Comparison of ENCODE assay signal across 27 cellular contexts in the genomic region with DNA sequence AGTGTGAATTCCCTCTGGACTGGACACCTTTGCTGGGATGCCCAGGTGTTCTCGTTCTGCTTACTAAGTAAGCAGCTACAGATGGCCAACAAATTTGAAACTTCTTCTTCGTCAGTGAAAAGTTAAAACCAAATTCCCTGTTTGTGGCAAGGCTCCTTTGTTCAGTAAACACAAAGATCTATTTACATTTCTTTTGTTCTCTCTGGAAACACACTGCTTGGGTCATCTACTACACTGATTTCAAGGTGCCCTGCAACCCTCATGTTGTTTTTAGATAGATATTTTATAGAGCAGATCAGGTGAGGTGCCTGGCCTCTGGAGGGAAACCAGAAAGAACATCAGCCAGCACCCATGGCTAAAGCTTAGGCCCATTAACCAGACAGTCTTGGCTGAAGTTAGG.
DNase-seq lines count a peak whose midpoint lies in the region; ATAC-seq, FAIRE-seq and TF ChIP-seq lines count a peak whose summit lies in the region.
"Had no signal": no experiment of that assay in that cellular context is flagged by ENCODE, and none has a peak within 500 bp of the region (broad histone marks: within the 10 kb centered on the region; RNA-seq: fewer than 3 reads in every experiment).

No MANE protein-coding gene starts in this region.

- dilution Hi-C loops in keratinocyte (cut with MboI; ENCODE audit: extremely low pct_ligation_motif_present, low sequenced_read_pairs) = no loop called here

- H3K9me3 Mint-ChIP-seq in mesothelial cell of epicardium = no peaks in the 10 kb centered on the region
- H3K9me3 Mint-ChIP-seq: activated naive CD4-positive, alpha-beta T cell treated with anti-CD3 and anti-CD28 coated beads for 36 hours; natural killer cell treated with Interleukin-12 subunit alpha and Interleukin-12 subunit beta and Interleukin-15 and Interleukin-18, amount 100 ng/mL, for 72 hours; stimulated activated effector memory CD8-positive, alpha-beta T cell treated with anti-CD3 and anti-CD28 coated beads, Interleukin-12 subunit alpha, Interleukin-12 subunit beta, amount 100 ng/mL, for 72 hours had no signal

- H3K9ac ChIP-seq in keratinocyte (ENCODE audit: control insufficient read depth, extremely low read depth, insufficient read depth, low read length) = no peak overlapping the region
- no peak overlapping the region for H3K9ac ChIP-seq in SK-N-SH

- no peaks in the 10 kb centered on the region for H3K27me3 Mint-ChIP-seq in mesothelial cell of epicardium (ENCODE audit: low read depth)

- H3K79me2 ChIP-seq in keratinocyte (ENCODE audit: control insufficient read depth, insufficient read depth, low read length) (no peaks in the 10 kb centered on the region), SK-N-SH (ENCODE audit: insufficient read depth) (no peaks in the 10 kb centered on the region), hepatocyte (peaks cover 4% of the 10 kb centered on the region)

- no peak overlapping the region for H3K4me3 Mint-ChIP-seq in mesothelial cell of epicardium
- H3K4me3 Mint-ChIP-seq: activated CD8-positive, alpha-beta T cell treated with anti-CD3 and anti-CD28 coated beads, Interleukin-2, amount 10 ng/mL, durations not matched to agents 7 days and 5 days; activated naive CD4-positive, alpha-beta T cell treated with anti-CD3 and anti-CD28 coated beads for 36 hours; natural killer cell treated with Interleukin-12 subunit alpha and Interleukin-12 subunit beta and Interleukin-15 and Interleukin-18, amount 100 ng/mL, for 72 hours; stimulated activated effector memory CD8-positive, alpha-beta T cell treated with anti-CD3 and anti-CD28 coated beads, Interleukin-12 subunit alpha, Interleukin-12 subunit beta, amount 100 ng/mL, for 72 hours had no signal

- POLR2A ChIA-PET in Panc1 (lab: Charles Lee) (no interaction called here), SK-N-SH (lab: Yijun Ruan, JAX) (no interaction called here)

- CTCF ChIA-PET in Panc1 (lab: Charles Lee) = no interaction called here
- CTCF ChIA-PET in SK-N-SH (lab: Yijun Ruan, JAX) = interaction anchor here (1.4 kb wide), 1 partner anchor 93 kb away, joined by 5 read pairs; no protein-coding TSS in a partner anchor

- TF ChIP-seq CTCF in left ventricle myocardium inferior (IDR thresholded peaks at IDR 0.05; ENCODE audit: borderline replicate concordance) (no peak), Panc1 (IDR thresholded peaks at IDR 0.05) (no peak), keratinocyte (optimal IDR thresholded peaks at IDR 0.05 in 1 of 3, IDR thresholded peaks at IDR 0.05 in 1 of 3, conservative IDR thresholded peaks at IDR 0.05 in 1 of 3; ENCODE audit: extremely low read depth in 1 of 3, insufficient read depth in 2 of 3, low read length in 3 of 3) (no peak), SK-N-SH (IDR thresholded peaks at IDR 0.05) (no peak), mesothelial cell of epicardium (IDR thresholded peaks at IDR 0.05; ENCODE audit: unreplicated experiment) (no peak), hepatocyte (IDR thresholded peaks at IDR 0.05; ENCODE audit: poor library complexity) (no peak)

- peaks cover 15% of the 10 kb centered on the region for H3F3A ChIP-seq in SK-N-SH (replicated peaks; ENCODE audit: insufficient read depth)

- H3K36me3 Mint-ChIP-seq in mesothelial cell of epicardium = peaks cover 9% of the 10 kb centered on the region
- H3K36me3 Mint-ChIP-seq: natural killer cell treated with Interleukin-12 subunit alpha and Interleukin-12 subunit beta and Interleukin-15 and Interleukin-18, amount 100 ng/mL, for 72 hours; stimulated activated effector memory CD8-positive, alpha-beta T cell treated with anti-CD3 and anti-CD28 coated beads, Interleukin-12 subunit alpha, Interleukin-12 subunit beta, amount 100 ng/mL, for 72 hours had no signal

- intact Hi-C loops in left ventricle myocardium inferior (cut with micrococcal nuclease) (no loop called here), cardiac septum (cut with DNase I) (no loop called here), Panc1 (cut with micrococcal nuclease; ENCODE audit: unreplicated experiment) (no loop called here)

- H3K36me3 ChIP-seq in left ventricle myocardium inferior = no peaks in the 10 kb centered on the region
- H3K36me3 ChIP-seq in Panc1 (ENCODE audit: control insufficient read depth, insufficient read depth, low read length) = no peaks in the 10 kb centered on the region
- no peaks in the 10 kb centered on the region for H3K36me3 ChIP-seq in keratinocyte (ENCODE audit: control insufficient read depth in 2 of 2, extremely low read depth in 1 of 2, insufficient read depth in 2 of 2, low read length in 2 of 2)
- peaks cover 0 to 4% of the 10 kb centered on the region in 2 experiments for H3K36me3 ChIP-seq in SK-N-SH (replicated peaks in 1 of 2; ENCODE audit: control insufficient read depth in 1 of 2, insufficient read depth in 2 of 2, low read length in 1 of 2)
- H3K36me3 ChIP-seq in hepatocyte (replicated peaks; ENCODE audit: insufficient read depth, low read depth) = no peaks in the 10 kb centered on the region
- H3K36me3 ChIP-seq: upper lobe of left lung had no signal

- no peak for TF ChIP-seq RAD21 in SK-N-SH (IDR thresholded peaks at IDR 0.05; ENCODE audit: low read length)

- in situ Hi-C loops in Panc1 (cut with HindIII; ENCODE audit: low pct_unique_long_range_greater_than_20kb, low sequenced_read_pairs) = no loop called here

- ATAC-seq in Panc1 (peak; percentile 50; the same call in 1 of the 2 replicates), GM21528 (IDR thresholded peaks at IDR 0.05; ENCODE audit: low FRiP score, unreplicated experiment) (no peak)
- ATAC-seq: activated CD8-positive, alpha-beta T cell treated with anti-CD3 and anti-CD28 coated beads, Interleukin-2, amount 10 ng/mL, durations not matched to agents 7 days and 5 days; esophagus mucosa; natural killer cell treated with Interleukin-12 subunit alpha and Interleukin-12 subunit beta and Interleukin-15 and Interleukin-18, amount 100 ng/mL, for 72 hours had no signal

- no peak overlapping the region for H3K4me3 ChIP-seq in left ventricle myocardium inferior
- no peak overlapping the region for H3K4me3 ChIP-seq in Panc1 (ENCODE audit: low read depth in 2 of 2, low read length in 2 of 2)
- H3K4me3 ChIP-seq in keratinocyte (ENCODE audit: control insufficient read depth in 2 of 3, extremely low read depth in 1 of 3, insufficient read depth in 2 of 3, low read depth in 1 of 3, low read length in 3 of 3) = no peak overlapping the region
- H3K4me3 ChIP-seq in SK-N-SH (ENCODE audit: low read depth in 2 of 2, low read length in 1 of 2) = no peak overlapping the region
- H3K4me3 ChIP-seq in hepatocyte = no peak overlapping the region
- H3K4me3 ChIP-seq: upper lobe of left lung had no signal

- H3K27ac ChIP-seq in left ventricle myocardium inferior (replicated peaks) (peak overlapping the region; percentile 5), Panc1 (ENCODE audit: low read length) (no peak overlapping the region), keratinocyte (ENCODE audit: control insufficient read depth, insufficient read depth, low read length) (no peak overlapping the region), SK-N-SH (ENCODE audit: low read depth in 2 of 2, low read length in 1 of 2) (no peak overlapping the region; a peak in 1 of 4 replicates), hepatocyte (no peak overlapping the region)
- H3K27ac ChIP-seq: upper lobe of left lung had no signal

- no peak for TF ChIP-seq EP300 in SK-N-SH (IDR thresholded peaks at IDR 0.05; ENCODE audit: borderline replicate concordance in 1 of 2, low read depth in 1 of 2, low read length in 1 of 2)

- H3K9me1 ChIP-seq in keratinocyte (ENCODE audit: control insufficient read depth, extremely low read depth, insufficient read depth, low read length) = no peaks in the 10 kb centered on the region

- FAIRE-seq in keratinocyte (lab: Jason Lieb, UNC) = peak; percentile 66
- FAIRE-seq: A204.1, H54, RCC 7860 had no signal

- no peaks in the 10 kb centered on the region for H3K27me3 ChIP-seq in left ventricle myocardium inferior (ENCODE audit: low read depth)
- H3K27me3 ChIP-seq in Panc1 (ENCODE audit: control insufficient read depth, insufficient read depth, low read length) = no peaks in the 10 kb centered on the region
- H3K27me3 ChIP-seq in keratinocyte (ENCODE audit: control insufficient read depth, extremely low read depth, insufficient read depth, low read length) = no peaks in the 10 kb centered on the region
- no peaks in the 10 kb centered on the region for H3K27me3 ChIP-seq in SK-N-SH (ENCODE audit: insufficient read depth)
- H3K27me3 ChIP-seq in hepatocyte = no peaks in the 10 kb centered on the region
- H3K27me3 ChIP-seq: upper lobe of left lung had no signal

- BruUV-seq in Panc1 (replicated peaks; lab: Mats Ljungman, UMichigan) = no TSS peak

- DNase-seq in left ventricle myocardium inferior (no peak), cardiac septum (ENCODE audit: low spot score) (no peak), Panc1 (ENCODE audit: low read depth, low spot score) (no peak), keratinocyte (ENCODE audit: low read depth, low spot score) (no peak), SK-N-SH (no peak), mesothelial cell of epicardium (ENCODE audit: low spot score in 2 of 2, unreplicated experiment in 2 of 2) (no peak), hepatocyte (ENCODE audit: low spot score) (no peak)
- DNase-seq: activated CD4-positive, alpha-beta T cell treated with anti-CD3 and anti-CD28 coated beads for 4 hours; activated CD8-positive, alpha-beta T cell treated with anti-CD3 and anti-CD28 coated beads, Interleukin-2, amount 10 ng/mL, durations not matched to agents 7 days and 5 days; activated naive CD4-positive, alpha-beta T cell treated with anti-CD3 and anti-CD28 coated beads for 36 hours; foreskin fibroblast; head of caudate nucleus; NCI-H1436 treated with DMSO at 0.1 percent for 48 hours; NCI-H2171 treated with DMSO at 0.1 percent for 48 hours; NCI-H526; SIG-M5; stimulated activated CD4-positive, alpha-beta T cell treated with anti-CD3 and anti-CD28 coated beads, Interleukin-15, amount 100 ng/mL, for 24 hours; SW 1271; T-helper 9 cell; upper lobe of left lung had no signal

- H3K4me1 ChIP-seq in left ventricle myocardium inferior (peaks cover 48% of the 10 kb centered on the region), Panc1 (ENCODE audit: control insufficient read depth, insufficient read depth, low read length) (no peaks in the 10 kb centered on the region; the same call in 1 of the 2 replicates), keratinocyte (ENCODE audit: control insufficient read depth, extremely low read depth, insufficient read depth, low read length) (peaks cover 33% of the 10 kb centered on the region), SK-N-SH (ENCODE audit: control insufficient read depth in 1 of 2, insufficient read depth in 2 of 2, low read depth in 1 of 2, low read length in 1 of 2) (peaks cover 29 to 30% of the 10 kb centered on the region in 2 experiments), hepatocyte (ENCODE audit: insufficient read depth) (peaks cover 15% of the 10 kb centered on the region)

- H3K9me3 ChIP-seq in left ventricle myocardium inferior (replicated peaks) (no peaks in the 10 kb centered on the region), Panc1 (ENCODE audit: control insufficient read depth, insufficient read depth, low read depth, low read length) (no peaks in the 10 kb centered on the region), keratinocyte (ENCODE audit: control insufficient read depth, low read depth, low read length) (no peaks in the 10 kb centered on the region), SK-N-SH (no peaks in the 10 kb centered on the region), hepatocyte (ENCODE audit: low read depth) (no peaks in the 10 kb centered on the region)
- H3K9me3 ChIP-seq: upper lobe of left lung had no signal

- H4K20me1 ChIP-seq in keratinocyte (ENCODE audit: control insufficient read depth, extremely low read depth, insufficient read depth, low read length) = no peaks in the 10 kb centered on the region
- H4K20me1 ChIP-seq in SK-N-SH (ENCODE audit: insufficient read depth) = no peaks in the 10 kb centered on the region
- H4K20me1 ChIP-seq in hepatocyte (ENCODE audit: insufficient read depth, poor library complexity, severe bottlenecking) = no peaks in the 10 kb centered on the region

- H3K9me2 ChIP-seq in SK-N-SH (no peaks in the 10 kb centered on the region), hepatocyte (replicated peaks; ENCODE audit: insufficient read depth) (no peaks in the 10 kb centered on the region)

- no peak overlapping the region for H2AFZ ChIP-seq in keratinocyte (ENCODE audit: control insufficient read depth, low read length)
- H2AFZ ChIP-seq in SK-N-SH (ENCODE audit: low read depth) = no peak overlapping the region
- no peak overlapping the region for H2AFZ ChIP-seq in hepatocyte

- H3K4me2 ChIP-seq in keratinocyte (ENCODE audit: control insufficient read depth, extremely low read depth, insufficient read depth, low read depth, low read length) = no peak overlapping the region
- H3K4me2 ChIP-seq in SK-N-SH = no peak overlapping the region
- no peak overlapping the region for H3K4me2 ChIP-seq in hepatocyte

- no peak overlapping the region for H3K27ac Mint-ChIP-seq in mesothelial cell of epicardium
- H3K27ac Mint-ChIP-seq: activated CD8-positive, alpha-beta T cell treated with anti-CD3 and anti-CD28 coated beads, Interleukin-2, amount 10 ng/mL, durations not matched to agents 7 days and 5 days; activated naive CD4-positive, alpha-beta T cell treated with anti-CD3 and anti-CD28 coated beads for 36 hours; natural killer cell treated with Interleukin-12 subunit alpha and Interleukin-12 subunit beta and Interleukin-15 and Interleukin-18, amount 100 ng/mL, for 72 hours; stimulated activated effector memory CD8-positive, alpha-beta T cell treated with anti-CD3 and anti-CD28 coated beads, Interleukin-12 subunit alpha, Interleukin-12 subunit beta, amount 100 ng/mL, for 72 hours had no signal

- H3K4me1 Mint-ChIP-seq in mesothelial cell of epicardium = peaks cover 61% of the 10 kb centered on the region
- H3K4me1 Mint-ChIP-seq: stimulated activated effector memory CD8-positive, alpha-beta T cell treated with anti-CD3 and anti-CD28 coated beads, Interleukin-12 subunit alpha, Interleukin-12 subunit beta, amount 100 ng/mL, for 72 hours had no signal

- 100% methylated on average over 2 of the region's 2 CpGs for WGBS in SK-N-SH (ENCODE audit: low lambda C conversion rate)
- 88% methylated on average over 2 of the region's 2 CpGs for WGBS in hepatocyte (ENCODE audit: low lambda C conversion rate, missing lambda C conversion rate)
